10 cellular contexts compared by ENCODE assay signal in the genomic region with DNA sequence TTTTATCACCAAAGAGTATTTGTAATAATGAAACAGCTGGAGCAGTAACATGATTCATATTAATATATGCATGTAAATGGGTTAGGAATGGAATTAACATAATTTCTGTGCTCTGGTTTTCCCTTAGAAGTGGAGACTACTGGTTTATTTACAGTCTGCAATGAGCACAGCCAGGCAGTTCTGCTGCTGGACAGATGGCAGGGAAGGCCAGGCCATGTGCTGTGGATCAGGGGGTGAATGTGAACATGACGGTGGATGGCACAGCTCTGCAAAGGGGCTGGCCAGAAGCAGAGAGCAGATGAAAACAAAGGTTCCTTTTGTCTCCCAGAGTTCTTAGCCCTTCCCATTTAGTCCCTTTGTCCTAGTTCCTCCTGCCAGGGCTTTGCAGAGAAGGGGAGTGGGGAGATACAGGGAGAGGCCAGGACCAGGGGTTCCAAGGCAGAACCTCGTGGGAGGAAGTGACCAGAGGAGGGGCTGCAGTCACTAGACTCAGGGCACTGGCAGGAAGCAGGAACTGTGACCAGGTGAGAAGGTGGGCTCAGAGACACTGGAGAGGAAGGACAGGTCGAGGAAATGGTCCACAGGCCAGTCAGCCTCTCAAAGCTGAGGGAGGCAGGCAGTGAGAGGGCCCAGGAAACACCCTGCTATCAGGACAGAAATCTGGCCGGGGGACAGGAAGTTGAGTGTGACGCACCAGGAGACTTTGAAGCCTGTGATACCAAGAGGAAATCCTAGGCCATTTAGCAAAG.
DNase-seq lines count a peak whose midpoint lies in the region; ATAC-seq, FAIRE-seq and TF ChIP-seq lines count a peak whose summit lies in the region.
"Had no signal": no experiment of that assay in that cellular context is flagged by ENCODE, and none has a peak within 500 bp of the region (broad histone marks: within the 10 kb centered on the region; RNA-seq: fewer than 3 reads in every experiment).

No MANE protein-coding gene starts in this region.

- H3K4me1 ChIP-seq in Peyer's patch: peaks cover 0 to 9% (median 0%) of the 10 kb centered on the region in 4 donors

- CTCF ChIA-PET in activated CD4-positive, alpha-beta T cell treated with anti-CD3 and anti-CD28 coated beads, Interleukin-2, amount 10 ng/mL, durations not matched to agents 7 days and 5 days (lab: Charles Lee): interaction anchor here (2.0 kb wide), 1 partner anchor 9 kb away, joined by 4 read pairs; no protein-coding TSS in a partner anchor

- H3K4me3 ChIP-seq in Peyer's patch: no peak overlapping the region

- no peak for TF ChIP-seq CTCF in Peyer's patch (IDR thresholded peaks at IDR 0.05)

- no peaks in the 10 kb centered on the region for H3K27me3 ChIP-seq in Peyer's patch

- POLR2A ChIA-PET in activated CD4-positive, alpha-beta T cell treated with anti-CD3 and anti-CD28 coated beads, Interleukin-2, amount 10 ng/mL, durations not matched to agents 7 days and 5 days (lab: Charles Lee): no interaction called here

- H3K9me3 ChIP-seq in Peyer's patch: no peaks in the 10 kb centered on the region

- DNase-seq in activated CD4-positive, alpha-beta T cell treated with anti-CD3 and anti-CD28 coated beads, Interleukin-2, amount 10 ng/mL, durations not matched to agents 7 days and 5 days: peak; percentile 18
- no peak for DNase-seq in activated CD4-positive, alpha-beta T cell treated with anti-CD3 and anti-CD28 coated beads, Interleukin-2, amount 50 U/mL, for 48 hours
- DNase-seq in Peyer's patch (peak in 2 of 3 donors; percentile 52 to 71), frontal cortex (ENCODE audit: low spot score in 2 of 2) (peak; percentile 43 to 51), HuH-7.5 (ENCODE audit: low spot score) (no peak), NCI-H2081 (lab: John Stamatoyannopoulos, UW) (no peak)
- peak; percentile 11 for DNase-seq in stimulated activated naive CD8-positive, alpha-beta T cell treated with anti-CD3 and anti-CD28 coated beads, Interleukin-15, Interleukin-2, amounts not matched to agents 100 U/mL and 50 U/mL, for 24 hours
- no peak for DNase-seq in activated CD4-positive, CD25-positive, alpha-beta regulatory T cell treated with anti-CD3 and anti-CD28 coated beads, Interleukin-2, amount 50 U/mL, for 72 hours
- DNase-seq: activated T-cell treated with anti-CD3 and anti-CD28 coated beads, Interleukin-2, amount 50 U/mL, for 4 hours; NCI-H2081 treated with DMSO at 0.1 percent for 48 hours had no signal

- no peak for TF ChIP-seq POLR2A in Peyer's patch (IDR thresholded peaks at IDR 0.05)

- H3K36me3 Mint-ChIP-seq in activated CD4-positive, alpha-beta T cell treated with anti-CD3 and anti-CD28 coated beads, Interleukin-2, amount 10 ng/mL, durations not matched to agents 7 days and 5 days (ENCODE audit: low read depth): no peaks in the 10 kb centered on the region

- H3K27me3 Mint-ChIP-seq in activated CD4-positive, alpha-beta T cell treated with anti-CD3 and anti-CD28 coated beads, Interleukin-2, amount 10 ng/mL, durations not matched to agents 7 days and 5 days: peaks cover 10% of the 10 kb centered on the region

- H3K36me3 ChIP-seq in Peyer's patch: no peaks in the 10 kb centered on the region

- no peak for FAIRE-seq in frontal cortex (lab: Jason Lieb, UNC)

- peak overlapping the region in 2 of 4 donors; percentile 22 to 27 for H3K27ac ChIP-seq in Peyer's patch

- H3K9me3 Mint-ChIP-seq in activated CD4-positive, alpha-beta T cell treated with anti-CD3 and anti-CD28 coated beads, Interleukin-2, amount 10 ng/mL, durations not matched to agents 7 days and 5 days: no peaks in the 10 kb centered on the region
- H3K9me3 Mint-ChIP-seq: activated T-cell treated with anti-CD3 and anti-CD28 coated beads, Interleukin-2, amount 50 U/mL, for 4 hours had no signal

- H3K4me3 Mint-ChIP-seq in activated CD4-positive, alpha-beta T cell treated with anti-CD3 and anti-CD28 coated beads, Interleukin-2, amount 10 ng/mL, durations not matched to agents 7 days and 5 days: no peak overlapping the region
- H3K4me3 Mint-ChIP-seq: activated T-cell treated with anti-CD3 and anti-CD28 coated beads, Interleukin-2, amount 50 U/mL, for 4 hours had no signal

- ATAC-seq in stimulated activated naive CD8-positive, alpha-beta T cell treated with anti-CD3 and anti-CD28 coated beads, Interleukin-15, Interleukin-2, amounts not matched to agents 100 U/mL and 50 U/mL, for 24 hours: no peak
- ATAC-seq: activated T-cell treated with anti-CD3 and anti-CD28 coated beads, Interleukin-2, amount 50 U/mL, for 4 hours had no signal

- H3K4me1 Mint-ChIP-seq in activated CD4-positive, alpha-beta T cell treated with anti-CD3 and anti-CD28 coated beads, Interleukin-2, amount 10 ng/mL, durations not matched to agents 7 days and 5 days: peaks cover 12% of the 10 kb centered on the region

- no peak overlapping the region for H3K27ac Mint-ChIP-seq in activated CD4-positive, alpha-beta T cell treated with anti-CD3 and anti-CD28 coated beads, Interleukin-2, amount 10 ng/mL, durations not matched to agents 7 days and 5 days

Comparison
In these comparisons a context has a peak if more than half of its experiments do, and no peak if none do; other contexts are left out.
1. DNase-seq: peak in activated CD4-positive, alpha-beta T cell treated with anti-CD3 and anti-CD28 coated beads, Interleukin-2, amount 10 ng/mL, durations not matched to agents 7 days and 5 days (single experiment), Peyer's patch (2 of 3), frontal cortex (2 of 2) and stimulated activated naive CD8-positive, alpha-beta T cell treated with anti-CD3 and anti-CD28 coated beads, Interleukin-15, Interleukin-2, amounts not matched to agents 100 U/mL and 50 U/mL, for 24 hours (single experiment); none in activated CD4-positive, alpha-beta T cell treated with anti-CD3 and anti-CD28 coated beads, Interleukin-2, amount 50 U/mL, for 48 hours (0 of 2), HuH-7.5 (single experiment), activated CD4-positive, CD25-positive, alpha-beta regulatory T cell treated with anti-CD3 and anti-CD28 coated beads, Interleukin-2, amount 50 U/mL, for 72 hours (single experiment) and NCI-H2081 (0 of 2).